ENCODE assay signal across 8 cellular contexts in genomic region chr1:67401443-67401842, GRCh38.
"Had no signal": no experiment of that assay in that cellular context is flagged by ENCODE, and none has a peak within 500 bp of the region (broad histone marks: within the 10 kb centered on the region; RNA-seq: fewer than 3 reads in every experiment).

No MANE protein-coding gene starts in this region.

- H3K9me3 ChIP-seq: sigmoid colon had no signal

- H3K9me3 Mint-ChIP-seq: activated CD4-positive, alpha-beta memory T cell treated with anti-CD3 and anti-CD28 coated beads for 36 hours; activated naive CD4-positive, alpha-beta T cell treated with anti-CD3 and anti-CD28 coated beads, Interleukin-2, amount 50 U/mL, for 24 hours; nephron progenitor cell had no signal

- H3K4me3 ChIP-seq: sigmoid colon had no signal

- H3K4me3 Mint-ChIP-seq: activated CD4-positive, alpha-beta memory T cell treated with anti-CD3 and anti-CD28 coated beads for 36 hours; activated naive CD4-positive, alpha-beta T cell treated with anti-CD3 and anti-CD28 coated beads, Interleukin-2, amount 50 U/mL, for 24 hours; nephron progenitor cell had no signal

- H3K4me1 Mint-ChIP-seq: nephron progenitor cell had no signal

- H3K36me3 ChIP-seq: brain microvascular endothelial cell, sigmoid colon had no signal

- DNase-seq: activated CD4-positive, alpha-beta memory T cell treated with anti-CD3 and anti-CD28 coated beads for 36 hours; brain microvascular endothelial cell; glutamatergic neuron; nephron progenitor cell; sigmoid colon; stimulated activated CD4-positive, alpha-beta T cell treated with anti-CD3 and anti-CD28 coated beads, Interleukin-2, amount 100 ng/mL, for 48 hours; SW 1271 had no signal

- H3K27me3 Mint-ChIP-seq: activated CD4-positive, alpha-beta memory T cell treated with anti-CD3 and anti-CD28 coated beads for 36 hours; activated naive CD4-positive, alpha-beta T cell treated with anti-CD3 and anti-CD28 coated beads, Interleukin-2, amount 50 U/mL, for 24 hours had no signal
